9 cellular contexts compared by ENCODE assay signal in the genomic region with DNA sequence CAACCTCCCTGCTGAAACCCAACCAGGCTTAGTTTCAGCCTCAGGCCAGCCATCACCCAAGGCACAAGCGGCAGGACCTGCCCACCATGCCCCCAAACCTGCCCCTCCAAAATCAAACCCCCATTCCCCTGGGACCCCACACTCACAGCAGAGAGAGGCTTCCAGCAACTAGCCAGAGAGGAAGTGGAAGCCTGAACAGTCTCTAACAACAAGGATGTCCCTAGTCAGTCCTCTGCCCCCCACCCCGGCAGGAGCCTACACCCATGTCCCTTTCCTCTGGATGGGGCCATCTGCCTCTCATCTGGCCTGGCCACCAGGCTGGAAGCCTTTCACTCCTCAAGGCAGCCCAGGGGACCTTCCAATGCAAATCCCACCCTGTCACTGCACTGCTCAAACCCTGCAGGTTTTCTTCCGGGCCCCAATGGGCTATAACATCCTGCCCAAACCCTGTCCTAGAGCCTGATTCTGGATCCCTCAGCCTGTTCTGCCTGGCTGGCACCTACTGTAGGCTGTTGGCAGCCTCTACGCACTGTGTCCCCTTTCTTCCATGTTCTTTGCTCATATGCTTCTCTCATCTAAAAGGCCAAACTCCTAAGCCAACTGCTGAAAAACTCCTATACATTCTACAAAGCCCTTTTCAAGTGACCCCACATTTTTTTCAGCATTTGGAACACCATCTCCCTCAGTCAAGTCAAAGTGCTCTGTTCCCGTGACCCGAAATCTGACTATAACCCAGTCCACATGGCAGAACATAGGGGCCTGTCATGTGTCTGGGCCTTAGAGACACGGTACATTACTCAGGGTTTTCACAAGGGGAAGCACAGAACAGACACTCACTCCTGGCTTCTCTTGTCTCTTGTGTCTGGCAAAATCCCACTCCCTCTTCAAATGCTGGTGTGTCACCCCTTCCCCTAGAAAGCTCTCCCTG.
DNase-seq lines count a peak whose midpoint lies in the region; ATAC-seq and TF ChIP-seq lines count a peak whose summit lies in the region.
"Had no signal": no experiment of that assay in that cellular context is flagged by ENCODE, and none has a peak within 500 bp of the region (broad histone marks: within the 10 kb centered on the region; RNA-seq: fewer than 3 reads in every experiment).

No MANE protein-coding gene starts in this region.

- H3K9me3 ChIP-seq in HUES64 (ENCODE audit: insufficient read depth, low read depth, low read length) (no peaks in the 10 kb centered on the region), lower lobe of right lung (no peaks in the 10 kb centered on the region)

- H3K9ac ChIP-seq in HUES64 (ENCODE audit: low read depth, low read length) = peak overlapping the region; percentile 78

- H3K27ac ChIP-seq in HUES64 (ENCODE audit: low read depth, low read length) = peak overlapping the region; percentile 94
- H3K27ac ChIP-seq in dorsolateral prefrontal cortex = peak overlapping the region in 53 of 59 donors; percentile 2 to 90 (median 63)
- H3K27ac ChIP-seq in lower lobe of right lung = peak overlapping the region; percentile 80
- peak overlapping the region; percentile 69 for H3K27ac ChIP-seq in temporal lobe (ENCODE audit: low read depth, low read length)

- H3K4me3 ChIP-seq in HUES64 (ENCODE audit: low read length) (peak overlapping the region; percentile 63), dorsolateral prefrontal cortex (peak overlapping the region in 35 of 59 donors; percentile 19 to 66 (median 49)), lower lobe of right lung (peak overlapping the region; percentile 42)

- intact Hi-C loops in dorsolateral prefrontal cortex (cut with DNase I) = loop anchor here in 1 of 2 donors (5.0 kb wide), 1 partner anchor 61 kb away; no protein-coding TSS in a partner anchor
- intact Hi-C loops in lower lobe of right lung (cut with DNase I) = no loop called here

- TF ChIP-seq CTCF in dorsolateral prefrontal cortex (IDR thresholded peaks at IDR 0.05 in 54 of 56, conservative IDR thresholded peaks at IDR 0.05 in 2 of 56; ENCODE audit: low read depth in 1 of 56, partially characterized antibody in 56 of 56) (peak in 1 of 56 donors; percentile 4), lower lobe of right lung (IDR thresholded peaks at IDR 0.05) (no peak)

- no peak for DNase-seq in dorsolateral prefrontal cortex
- DNase-seq in lower lobe of right lung = no peak
- DNase-seq in AG08396 (ENCODE audit: low spot score) = no peak
- DNase-seq in NCI-H1436 (lab: John Stamatoyannopoulos, UW) = no peak
- DNase-seq: activated CD8-positive, alpha-beta memory T cell treated with anti-CD3 and anti-CD28 coated beads, Interleukin-2, amount 10 ng/mL, durations not matched to agents 7 days and 5 days had no signal

- 79% methylated on average over 7 of the region's 7 CpGs for whole genome bisulfite sequencing in HUES64

- ATAC-seq in lower lobe of right lung (no peak), HG02798 (IDR thresholded peaks at IDR 0.05; ENCODE audit: poor library complexity, unreplicated experiment) (no peak), HG02884 (IDR thresholded peaks at IDR 0.05; ENCODE audit: unreplicated experiment) (no peak)
- ATAC-seq: activated CD8-positive, alpha-beta memory T cell treated with anti-CD3 and anti-CD28 coated beads, Interleukin-2, amount 10 ng/mL, durations not matched to agents 7 days and 5 days had no signal

- H3K27me3 ChIP-seq in HUES64 (ENCODE audit: insufficient read depth, low read length) = no peaks in the 10 kb centered on the region
- H3K27me3 ChIP-seq in dorsolateral prefrontal cortex = peaks cover 0 to 6% (median 0%) of the 10 kb centered on the region in 45 donors
- H3K27me3 ChIP-seq in lower lobe of right lung (ENCODE audit: low read depth) = no peaks in the 10 kb centered on the region

- H3K4me1 ChIP-seq in HUES64 (ENCODE audit: insufficient read depth, low read length) = peaks cover 49% of the 10 kb centered on the region
- peaks cover 63% of the 10 kb centered on the region for H3K4me1 ChIP-seq in lower lobe of right lung

- H3K36me3 ChIP-seq in HUES64 (ENCODE audit: insufficient read depth, low read length) = peaks cover 5% of the 10 kb centered on the region; the same call in 1 of the 2 replicates
- H3K36me3 ChIP-seq in lower lobe of right lung = peaks cover 11% of the 10 kb centered on the region
